Comparison of ENCODE assay signal across 9 cellular contexts in the genomic region with DNA sequence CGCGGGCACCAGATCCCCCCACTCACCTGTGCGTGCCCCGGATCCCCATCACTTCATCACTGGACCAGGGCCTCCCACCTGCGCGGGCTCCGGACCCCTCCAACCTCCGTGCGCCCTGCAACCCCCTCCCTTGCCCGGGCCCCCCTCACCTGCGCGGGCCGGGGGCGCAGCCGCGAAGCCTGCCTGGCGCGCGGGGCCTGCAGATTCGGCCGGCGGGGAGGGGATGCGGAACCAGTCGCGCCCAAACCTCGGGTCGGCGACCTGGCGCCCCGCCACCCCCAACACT. TPM values are rescaled to one million over a fixed set of nuclear protein-coding genes. Genes with fewer than 3 reads are reported as not detected.
DNase-seq lines count a peak whose midpoint lies in the region; ATAC-seq and TF ChIP-seq lines count a peak whose summit lies in the region.
"Had no signal": no experiment of that assay in that cellular context is flagged by ENCODE, and none has a peak within 500 bp of the region (broad histone marks: within the 10 kb centered on the region; RNA-seq: fewer than 3 reads in every experiment).

No MANE protein-coding gene starts in this region.

- no peaks in the 10 kb centered on the region for H4K20me1 ChIP-seq in OCI-LY3 (ENCODE audit: insufficient read depth, low read length)

- peak overlapping the region; percentile 97 for H3K4me2 ChIP-seq in OCI-LY3 (ENCODE audit: low read length)

- TF ChIP-seq CTCF in OCI-LY3 (IDR thresholded peaks at IDR 0.05; ENCODE audit: low read depth, low read length) (no peak), osteocyte (IDR thresholded peaks at IDR 0.05) (no peak)

- DNase-seq in osteocyte (ENCODE audit: extremely low spot score, unreplicated experiment) (no peak), Ammon's horn (ENCODE audit: low spot score) (no peak), inferior parietal cortex (ENCODE audit: extremely low spot score) (no peak), HK-2 (ENCODE audit: unreplicated experiment) (no peak)

- peak overlapping the region; percentile 78 for H3K4me3 Mint-ChIP-seq in osteocyte (ENCODE audit: unreplicated experiment)

- no peak overlapping the region for H3K27ac Mint-ChIP-seq in osteocyte (ENCODE audit: unreplicated experiment)

- peaks cover 4% of the 10 kb centered on the region for H3K36me3 Mint-ChIP-seq in osteocyte (ENCODE audit: unreplicated experiment)

- H3K4me1 Mint-ChIP-seq in osteocyte (ENCODE audit: unreplicated experiment), result peaks cover 17% of the 10 kb centered on the region

- H3K79me2 ChIP-seq in OCI-LY3 (ENCODE audit: low read length), result peaks cover 13% of the 10 kb centered on the region

- peaks cover 3% of the 10 kb centered on the region; the same call in 1 of the 2 replicates for H3K4me1 ChIP-seq in ES-I3 (ENCODE audit: insufficient read depth, low read length)
- H3K4me1 ChIP-seq in OCI-LY3 (ENCODE audit: low read length), result peaks cover 21% of the 10 kb centered on the region

- no peaks in the 10 kb centered on the region for H3K27me3 ChIP-seq in OCI-LY3 (ENCODE audit: low read depth, low read length)

- H2AFZ ChIP-seq in OCI-LY3 (ENCODE audit: low read depth, low read length), result peak overlapping the region; percentile 17; the same call in 1 of the 2 replicates

- H3K9me3 ChIP-seq in ES-I3 (ENCODE audit: control insufficient read depth, insufficient read depth, low read length) (0 out of 2 replicates have a peak, but pooled peaks cover 3% of the 10 kb centered on the region), OCI-LY3 (ENCODE audit: insufficient read depth, low read length) (peaks cover 3% of the 10 kb centered on the region; the same call in 1 of the 2 replicates)

- peak overlapping the region; percentile 97 for H3K4me3 ChIP-seq in OCI-LY3 (ENCODE audit: low read length)

- ATAC-seq in esophagus mucosa (peak; percentile 2), HG02870 (IDR thresholded peaks at IDR 0.05; ENCODE audit: unreplicated experiment) (no peak)

- H3K27me3 Mint-ChIP-seq in osteocyte (ENCODE audit: unreplicated experiment), result no peaks in the 10 kb centered on the region

- H3K9ac ChIP-seq in ES-I3 (ENCODE audit: low read depth, low read length), result peak overlapping the region; percentile 82
- H3K9ac ChIP-seq in OCI-LY3 (ENCODE audit: low read length), result peak overlapping the region; percentile 86

- no peaks in the 10 kb centered on the region for H3K9me3 Mint-ChIP-seq in osteocyte (ENCODE audit: unreplicated experiment)

- H3K36me3 ChIP-seq in ES-I3 (ENCODE audit: insufficient read depth, low read length) (no peaks in the 10 kb centered on the region), OCI-LY3 (replicated peaks; ENCODE audit: low read depth, low read length) (no peaks in the 10 kb centered on the region)

- H3K27ac ChIP-seq in OCI-LY3 (ENCODE audit: low read length), result no peak overlapping the region

RNA-seq across cellular contexts. Expression of a gene that starts 0.2 kb away (rescaled TPM):
- total RNA-seq in esophagus mucosa (2.7 TPM), osteocyte (12.2 and 13.8 TPM in 2 replicates)

RNA-seq across cellular contexts. Expression of a gene that starts 16.3 kb away (rescaled TPM):
- total RNA-seq in esophagus mucosa, result 13.1 TPM
- total RNA-seq in osteocyte, result 39.2 and 42.3 TPM in 2 replicates

RNA-seq across cellular contexts. Expression of a gene that starts 16.6 kb away (rescaled TPM):
- total RNA-seq in esophagus mucosa (41.2 TPM), osteocyte (38.9 and 42.4 TPM in 2 replicates)

RNA-seq across cellular contexts. Expression of a gene that starts 56.5 kb away (rescaled TPM):
- 0.56 TPM for total RNA-seq in esophagus mucosa
- 0.37 TPM in 1 of 2 replicates, not detected in the other for total RNA-seq in osteocyte

RNA-seq across cellular contexts. Expression of a gene that starts 57.3 kb away (rescaled TPM):
- total RNA-seq in esophagus mucosa (not detected), osteocyte (not detected in 2 replicates)
- total RNA-seq: dermis blood vessel endothelial cell had no signal
